8 cellular contexts compared by ENCODE assay signal in genomic region chr1:206590025-206590834, GRCh38. TPM values are rescaled to one million over a fixed set of nuclear protein-coding genes. Genes with fewer than 3 reads are reported as not detected.
DNase-seq lines count a peak whose midpoint lies in the region; ATAC-seq and TF ChIP-seq lines count a peak whose summit lies in the region.

No MANE protein-coding gene starts in this region.

- CTCF ChIA-PET in activated CD4-positive, alpha-beta memory T cell treated with anti-CD3 and anti-CD28 coated beads for 36 hours (lab: Charles Lee): interaction anchor here (0.6 to 10.3 kb wide), 5 partner anchors 30 to 110 kb away, joined by 3 to 350 read pairs (median 4); no protein-coding TSS in a partner anchor

- H3K36me3 Mint-ChIP-seq in activated CD4-positive, alpha-beta memory T cell treated with anti-CD3 and anti-CD28 coated beads for 36 hours: peaks cover 72% of the 10 kb centered on the region

- no peak for TF ChIP-seq POLR2A in testis (IDR thresholded peaks at IDR 0.05)

- no peaks in the 10 kb centered on the region for H3K27me3 ChIP-seq in testis

- H3K4me1 Mint-ChIP-seq in activated CD4-positive, alpha-beta memory T cell treated with anti-CD3 and anti-CD28 coated beads for 36 hours (ENCODE audit: low read depth): peaks cover 78% of the 10 kb centered on the region

- DNase-seq in GM13977 (ENCODE audit: low spot score): peak; percentile 69
- peak; percentile 83 for DNase-seq in activated CD4-positive, alpha-beta memory T cell treated with anti-CD3 and anti-CD28 coated beads for 36 hours
- peak; percentile 66 for DNase-seq in fibroblast of villous mesenchyme (ENCODE audit: low read depth)
- peak; percentile 45 for DNase-seq in testis
- no peak for DNase-seq in amygdala (lab: John Stamatoyannopoulos, UW)
- no peak for DNase-seq in pons (ENCODE audit: low spot score)
- no peak for DNase-seq in SK-N-DZ (ENCODE audit: low spot score)

- peak overlapping the region; percentile 99 for H3K27ac Mint-ChIP-seq in activated CD4-positive, alpha-beta memory T cell treated with anti-CD3 and anti-CD28 coated beads for 36 hours

- H3K27me3 Mint-ChIP-seq in activated CD4-positive, alpha-beta memory T cell treated with anti-CD3 and anti-CD28 coated beads for 36 hours: no peaks in the 10 kb centered on the region

- TF ChIP-seq CTCF in GM13977 (IDR thresholded peaks at IDR 0.05; ENCODE audit: extremely low read depth, insufficient read depth, missing control alignments) (peak; percentile 37), fibroblast of villous mesenchyme (IDR thresholded peaks at IDR 0.05; ENCODE audit: insufficient read depth, low read depth, low read length) (peak; percentile 38), testis (IDR thresholded peaks at IDR 0.05) (peak in 2 of 3 experiments; percentile 18 to 27)

- H3K4me3 ChIP-seq in fibroblast of villous mesenchyme (ENCODE audit: low read depth, low read length) (no peak overlapping the region), testis (no peak overlapping the region)

- no peaks in the 10 kb centered on the region for H3K36me3 ChIP-seq in testis (ENCODE audit: low read depth, missing control alignments)

- POLR2A ChIA-PET in activated CD4-positive, alpha-beta memory T cell treated with anti-CD3 and anti-CD28 coated beads for 36 hours (lab: Charles Lee): interaction anchor here (1.1 to 1.9 kb wide), 4 partner anchors 12 to 39 kb away, joined by 3 to 10 read pairs (median 5); no protein-coding TSS in a partner anchor

- peak overlapping the region; percentile 50 for H3K4me3 Mint-ChIP-seq in activated CD4-positive, alpha-beta memory T cell treated with anti-CD3 and anti-CD28 coated beads for 36 hours

- peak; percentile 52 for ATAC-seq in HG03280 (IDR thresholded peaks at IDR 0.05; ENCODE audit: unreplicated experiment)

- intact Hi-C loops in activated CD4-positive, alpha-beta memory T cell treated with anti-CD3 and anti-CD28 coated beads for 36 hours (cut with micrococcal nuclease): loop anchor here (1.0 to 2.0 kb wide), 8 partner anchors 10 to 86 kb away; no protein-coding TSS in a partner anchor
- intact Hi-C loops in testis (cut with DNase I; ENCODE audit: low total_unique reads): no loop called here

- no peaks in the 10 kb centered on the region for H3K9me3 ChIP-seq in testis

- 61 to 63% methylated on average over 8 of the region's 8 CpGs for WGBS in testis, 2 donors

- no peak overlapping the region for H3K27ac ChIP-seq in testis

- H3K4me1 ChIP-seq in testis: no peaks in the 10 kb centered on the region

- H3K9me3 Mint-ChIP-seq in activated CD4-positive, alpha-beta memory T cell treated with anti-CD3 and anti-CD28 coated beads for 36 hours: no peaks in the 10 kb centered on the region

- in situ Hi-C loops in GM13977 (cut with MboI; ENCODE audit: low pct_unique_long_range_greater_than_20kb, low sequenced_read_pairs, unreplicated experiment): loop anchor here (5.0 kb wide), 1 partner anchor 103 kb away; no protein-coding TSS in a partner anchor

RNA-seq across cellular contexts. Expression of gene EIF2D, which starts 22.0 kb away (rescaled TPM):
- 10 to 100 TPM; 84.6 to 87.5 TPM for total RNA-seq in activated CD4-positive, alpha-beta memory T cell treated with anti-CD3 and anti-CD28 coated beads for 36 hours
- 40.6 and 47.9 TPM in 2 replicates for total RNA-seq in fibroblast of villous mesenchyme
- 10 to 100 TPM; 54.8 to 59.4 TPM for total RNA-seq in testis
- 65.3 TPM for polyA plus RNA-seq in testis (ENCODE audit: insufficient read depth, low read depth, low replicate concordance)
- 31.7 and 32.1 TPM in 2 replicates for polyA plus RNA-seq in SK-N-DZ (2014; cell fraction: cytosol; rRNA removed)
- 79.9 and 80.6 TPM in 2 replicates for polyA plus RNA-seq in SK-N-DZ (2014; cell fraction: nucleus; rRNA removed)

RNA-seq across cellular contexts. Expression of gene DYRK3, which starts 45.1 kb away (rescaled TPM):
- total RNA-seq in activated CD4-positive, alpha-beta memory T cell treated with anti-CD3 and anti-CD28 coated beads for 36 hours: 10 to 100 TPM; 10.1 to 11.4 TPM
- 37.4 and 46.2 TPM in 2 replicates for total RNA-seq in fibroblast of villous mesenchyme
- 10 to 100 TPM; 36.4 to 40.6 TPM for total RNA-seq in testis
- polyA plus RNA-seq in testis (ENCODE audit: insufficient read depth, low read depth, low replicate concordance): 143 TPM
- 6.8 and 6.9 TPM in 2 replicates for polyA plus RNA-seq in SK-N-DZ (2014; cell fraction: cytosol; rRNA removed)
- 3.7 and 4.9 TPM in 2 replicates for polyA plus RNA-seq in SK-N-DZ (2014; cell fraction: nucleus; rRNA removed)

Comparison
In these comparisons a context has a peak if more than half of its experiments do, and no peak if none do; other contexts are left out.
1. DNase-seq: peak in GM13977 (single experiment), activated CD4-positive, alpha-beta memory T cell treated with anti-CD3 and anti-CD28 coated beads for 36 hours (single experiment), fibroblast of villous mesenchyme (single experiment) and testis (single experiment); none in amygdala (0 of 56), pons (single experiment) and SK-N-DZ (single experiment).
2. Peak in every context shown above with its lines, with median percentiles within 50 percentile points of each other: CTCF ChIP-seq.